18 cellular contexts compared by ENCODE assay signal in genomic region chr17:39658346-39658745, GRCh38.
DNase-seq lines count a peak whose midpoint lies in the region; ATAC-seq and TF ChIP-seq lines count a peak whose summit lies in the region.
"Had no signal": no experiment of that assay in that cellular context is flagged by ENCODE, and none has a peak within 500 bp of the region (broad histone marks: within the 10 kb centered on the region; RNA-seq: fewer than 3 reads in every experiment).

No MANE protein-coding gene starts in this region.

- H3K4me1 ChIP-seq in BLaER1 treated with 17β-estradiol and CSF1 and Interleukin-3, amounts not matched to agents 10 nM and 100 nM: peaks cover 49 to 70% (median 59%) of the 10 kb centered on the region in 10 experiments

- no peak for DNase-seq in RWPE1 (ENCODE audit: low spot score)
- DNase-seq in stimulated activated effector memory CD8-positive, alpha-beta T cell treated with anti-CD3 and anti-CD28 coated beads, Interleukin-12 subunit alpha, Interleukin-12 subunit beta, amount 100 ng/mL, for 72 hours (ENCODE audit: low spot score in 2 of 2): no peak
- DNase-seq in activated CD4-positive, alpha-beta T cell treated with anti-CD3 and anti-CD28 coated beads, Interleukin-2, amount 50 U/mL, for 1 hour: no peak
- no peak for DNase-seq in NCI-H2029 treated with DMSO at 0.1 percent for 48 hours (lab: John Stamatoyannopoulos, UW)
- DNase-seq: C1 segment of cervical spinal cord, COR-L47, DMS153, EL, HFFc6, KBM-7, NCI-H1048, NCI-H1694, NCI-H2171, NCI-H774, SHP77 treated with DMSO at 0.1 percent for 48 hours had no signal

- no peak for TF ChIP-seq CTCF in RWPE1 (conservative IDR thresholded peaks at IDR 0.05; ENCODE audit: low read depth)

- H3K27ac Mint-ChIP-seq in stimulated activated effector memory CD8-positive, alpha-beta T cell treated with anti-CD3 and anti-CD28 coated beads, Interleukin-12 subunit alpha, Interleukin-12 subunit beta, amount 100 ng/mL, for 72 hours: peak overlapping the region; percentile 64
- H3K27ac Mint-ChIP-seq: HFFc6 had no signal

- no peaks in the 10 kb centered on the region for H3K9me3 Mint-ChIP-seq in stimulated activated effector memory CD8-positive, alpha-beta T cell treated with anti-CD3 and anti-CD28 coated beads, Interleukin-12 subunit alpha, Interleukin-12 subunit beta, amount 100 ng/mL, for 72 hours
- H3K9me3 Mint-ChIP-seq: HFFc6 had no signal

- peak overlapping the region in 2 of 11 experiments; percentile 29 to 83; a peak in 3 of 22 replicates for H3K27ac ChIP-seq in BLaER1 treated with 17β-estradiol and CSF1 and Interleukin-3, amounts not matched to agents 10 nM and 100 nM
- peak overlapping the region; percentile 15; the same call in 1 of the 2 replicates for H3K27ac ChIP-seq in RWPE1
- H3K27ac ChIP-seq in layer of hippocampus (ENCODE audit: low read depth, low read length): peak overlapping the region; percentile 77

- H4K20me1 ChIP-seq in BLaER1 treated with 17β-estradiol and CSF1 and Interleukin-3, amounts not matched to agents 10 nM and 100 nM: peaks cover 36 to 93% (median 65%) of the 10 kb centered on the region in 11 experiments

- H3K4me3 Mint-ChIP-seq in stimulated activated effector memory CD8-positive, alpha-beta T cell treated with anti-CD3 and anti-CD28 coated beads, Interleukin-12 subunit alpha, Interleukin-12 subunit beta, amount 100 ng/mL, for 72 hours: no peak overlapping the region
- H3K4me3 Mint-ChIP-seq: HFFc6 had no signal

- peak overlapping the region; percentile 69 to 99 (median 93) for H3K4me2 ChIP-seq in BLaER1 treated with 17β-estradiol and CSF1 and Interleukin-3, amounts not matched to agents 10 nM and 100 nM

- peaks cover 10% of the 10 kb centered on the region for H3K4me1 Mint-ChIP-seq in stimulated activated effector memory CD8-positive, alpha-beta T cell treated with anti-CD3 and anti-CD28 coated beads, Interleukin-12 subunit alpha, Interleukin-12 subunit beta, amount 100 ng/mL, for 72 hours

- CTCF ChIA-PET in RWPE1 (lab: Yijun Ruan, JAX): interaction anchor here (1.1 kb wide), 1 partner anchor 24 kb away, joined by 4 read pairs; no protein-coding TSS in a partner anchor

- no peaks in the 10 kb centered on the region for H3K27me3 ChIP-seq in BLaER1 treated with 17β-estradiol and CSF1 and Interleukin-3, amounts not matched to agents 10 nM and 100 nM
- no peaks in the 10 kb centered on the region for H3K27me3 ChIP-seq in layer of hippocampus (ENCODE audit: control insufficient read depth, insufficient read depth, low read length)

- H3K9me3 ChIP-seq in BLaER1 treated with 17β-estradiol and CSF1 and Interleukin-3, amounts not matched to agents 10 nM and 100 nM (replicated peaks in 1 of 11): no peaks in the 10 kb centered on the region

- POLR2A ChIA-PET in RWPE1 (lab: Yijun Ruan, JAX; ENCODE audit: low non-redundant PET): no interaction called here

- H3K36me3 Mint-ChIP-seq in stimulated activated effector memory CD8-positive, alpha-beta T cell treated with anti-CD3 and anti-CD28 coated beads, Interleukin-12 subunit alpha, Interleukin-12 subunit beta, amount 100 ng/mL, for 72 hours: peaks cover 53% of the 10 kb centered on the region

- no peak overlapping the region for H3K4me3 ChIP-seq in BLaER1 treated with 17β-estradiol and CSF1 and Interleukin-3, amounts not matched to agents 10 nM and 100 nM

- peaks cover 21 to 87% (median 63%) of the 10 kb centered on the region in 11 experiments for H3K36me3 ChIP-seq in BLaER1 treated with 17β-estradiol and CSF1 and Interleukin-3, amounts not matched to agents 10 nM and 100 nM

- peak overlapping the region in 7 of 11 experiments; percentile 7 to 65 (median 25); a peak in 6 of 22 replicates for H3K9ac ChIP-seq in BLaER1 treated with 17β-estradiol and CSF1 and Interleukin-3, amounts not matched to agents 10 nM and 100 nM

- no peak for ATAC-seq in stimulated activated effector memory CD8-positive, alpha-beta T cell treated with anti-CD3 and anti-CD28 coated beads, Interleukin-12 subunit alpha, Interleukin-12 subunit beta, amount 100 ng/mL, for 72 hours
- no peak for ATAC-seq in GM19452 (IDR thresholded peaks at IDR 0.05; ENCODE audit: unreplicated experiment)
